In genomic region chr6:155378284-155378683, GRCh38 we compare ENCODE assay signal across 19 cellular contexts.
DNase-seq lines count a peak whose midpoint lies in the region; ATAC-seq and TF ChIP-seq lines count a peak whose summit lies in the region.
"Had no signal": no experiment of that assay in that cellular context is flagged by ENCODE, and none has a peak within 500 bp of the region (broad histone marks: within the 10 kb centered on the region; RNA-seq: fewer than 3 reads in every experiment).

No MANE protein-coding gene starts in this region.

- H3K4me2 ChIP-seq in GM23248 (ENCODE audit: unreplicated experiment), result no peak overlapping the region
- H3K4me2 ChIP-seq: BLaER1 had no signal

- no peaks in the 10 kb centered on the region for H3K9me3 ChIP-seq in GM23248 (ENCODE audit: low read depth)
- H3K9me3 ChIP-seq: right atrium auricular region, tibial artery had no signal

- 0 out of 2 replicates have a peak overlapping the region, but pooled peaks have one; percentile 82 for H3K27ac ChIP-seq in GM23248
- H3K27ac ChIP-seq: BLaER1, foreskin keratinocyte, right atrium auricular region, RWPE1, tibial artery had no signal

- in situ Hi-C loops in GM23248 (cut with MboI), result no loop called here

- H3K9me2 ChIP-seq in GM23248 (ENCODE audit: insufficient read depth), result peaks cover 4% of the 10 kb centered on the region; the same call in 1 of the 2 replicates

- no peaks in the 10 kb centered on the region for H3K36me3 ChIP-seq in GM23248 (ENCODE audit: low read depth)
- H3K36me3 ChIP-seq: BLaER1, right atrium auricular region, tibial artery had no signal

- no peaks in the 10 kb centered on the region for H4K20me1 ChIP-seq in GM23248 (ENCODE audit: insufficient read depth)
- H4K20me1 ChIP-seq: BLaER1 had no signal

- H3F3A ChIP-seq in GM23248 (ENCODE audit: insufficient read depth), result peaks cover 47% of the 10 kb centered on the region

- no peak overlapping the region for H3K4me3 ChIP-seq in GM23248
- H3K4me3 ChIP-seq: BLaER1, right atrium auricular region, tibial artery had no signal

- CTCF ChIA-PET in GM10248 (lab: Yijun Ruan, JAX), result no interaction called here

- no peak overlapping the region for H3K9ac ChIP-seq in GM23248
- H3K9ac ChIP-seq: BLaER1 had no signal

- H2AFZ ChIP-seq in GM23248, result no peak overlapping the region

- ATAC-seq in GM18909 (IDR thresholded peaks at IDR 0.05; ENCODE audit: poor library complexity, unreplicated experiment), result peak; percentile 78
- ATAC-seq in HG03280 (IDR thresholded peaks at IDR 0.05; ENCODE audit: unreplicated experiment), result peak; percentile 55
- ATAC-seq: foreskin keratinocyte, left lobe of liver had no signal

- DNase-seq in GM10248 (ENCODE audit: extremely low spot score) (peak; percentile 16), GM23248 (no peak), amygdala (lab: John Stamatoyannopoulos, UW) (no peak), NCI-H748 treated with DMSO at 0.1 percent for 48 hours (lab: John Stamatoyannopoulos, UW) (no peak), MV-4-11 (lab: John Stamatoyannopoulos, UW) (no peak)
- DNase-seq in activated CD4-positive, alpha-beta T cell treated with anti-CD3 and anti-CD28 coated beads, Interleukin-2, amount 50 U/mL, for 48 hours, result no peak
- DNase-seq: activated CD4-positive, alpha-beta memory T cell treated with anti-CD3 and anti-CD28 coated beads for 36 hours; activated T-cell treated with anti-CD3 and anti-CD28 coated beads, Interleukin-2, amount 50 U/mL, for 1 hour; foreskin keratinocyte; NCI-H146; nucleus accumbens; stimulated activated naive CD4-positive, alpha-beta T cell; tibial artery had no signal

- no peaks in the 10 kb centered on the region for H3K79me2 ChIP-seq in GM23248 (ENCODE audit: insufficient read depth)

- no peaks in the 10 kb centered on the region for H3K27me3 ChIP-seq in GM23248 (replicated peaks; ENCODE audit: insufficient read depth)
- H3K27me3 ChIP-seq: BLaER1, foreskin keratinocyte, right atrium auricular region, tibial artery had no signal

- peaks cover 65% of the 10 kb centered on the region for H3K4me1 ChIP-seq in GM23248 (ENCODE audit: insufficient read depth)
- H3K4me1 ChIP-seq: BLaER1, foreskin keratinocyte, right atrium auricular region had no signal

- TF ChIP-seq CTCF in GM10248 (IDR thresholded peaks at IDR 0.05; ENCODE audit: control extremely low read depth, extremely low read depth, low read depth, missing control alignments), result no peak

- POLR2A ChIA-PET in GM10248 (lab: Yijun Ruan, JAX), result no interaction called here
